In the genomic region with DNA sequence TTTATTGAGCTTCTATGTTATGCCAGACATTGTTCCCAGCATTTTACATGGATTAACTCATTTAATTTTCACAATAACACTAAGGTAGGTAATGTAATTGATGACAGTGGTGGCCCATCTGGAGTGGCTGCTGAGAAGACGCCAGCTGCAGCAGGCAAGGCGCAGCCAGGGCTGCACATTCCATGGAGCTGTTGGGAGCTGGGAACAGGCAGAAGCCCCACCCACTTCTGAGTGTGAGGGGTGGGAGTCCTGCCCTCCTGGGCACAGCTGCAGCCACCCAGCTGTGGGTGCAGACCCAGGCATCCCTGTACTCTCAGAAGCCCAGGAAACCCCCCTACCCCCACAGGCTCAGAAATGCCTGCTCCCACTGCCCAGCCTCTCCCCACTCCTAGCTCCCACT, we compare ENCODE assay signal across 24 cellular contexts.
"Had no signal": no experiment of that assay in that cellular context is flagged by ENCODE, and none has a peak within 500 bp of the region (broad histone marks: within the 10 kb centered on the region; RNA-seq: fewer than 3 reads in every experiment).

No MANE protein-coding gene starts in this region.

- H3K27ac ChIP-seq: epithelial cell of prostate, esophagus squamous epithelium, psoas muscle, right lobe of liver, spleen, testis had no signal

- H3K27me3 ChIP-seq: esophagus squamous epithelium, right lobe of liver, spleen, testis, transverse colon had no signal

- H3K9me3 ChIP-seq: esophagus squamous epithelium, psoas muscle, right lobe of liver, spleen, testis, transverse colon had no signal

- H3K4me3 ChIP-seq: esophagus squamous epithelium, lung, psoas muscle, right lobe of liver, spleen, testis, transverse colon had no signal

- H3K27ac Mint-ChIP-seq: dendritic cell treated with granulocyte-macrophage colony-stimulating factor and Interleukin-4, amounts not matched to agents 40 ng/mL and 50 ng/mL, for 4 days; effector memory CD8-positive, alpha-beta T cell; natural killer cell treated with Interleukin-12 subunit alpha and Interleukin-12 subunit beta and Interleukin-15 and Interleukin-18, amount 100 ng/mL, for 72 hours had no signal

- H3K27me3 Mint-ChIP-seq: dendritic cell treated with granulocyte-macrophage colony-stimulating factor and Interleukin-4, amounts not matched to agents 40 ng/mL and 50 ng/mL, for 4 days; natural killer cell treated with Interleukin-12 subunit alpha and Interleukin-12 subunit beta and Interleukin-15 and Interleukin-18, amount 100 ng/mL, for 72 hours had no signal

- H3K4me3 Mint-ChIP-seq: dendritic cell treated with granulocyte-macrophage colony-stimulating factor and Interleukin-4, amounts not matched to agents 40 ng/mL and 50 ng/mL, for 4 days; effector memory CD8-positive, alpha-beta T cell; natural killer cell treated with Interleukin-12 subunit alpha and Interleukin-12 subunit beta and Interleukin-15 and Interleukin-18, amount 100 ng/mL, for 72 hours had no signal

- ATAC-seq: effector memory CD8-positive, alpha-beta T cell; left cardiac atrium; left ventricle myocardium superior; psoas muscle had no signal

- H3K36me3 ChIP-seq: esophagus squamous epithelium, right lobe of liver, spleen, transverse colon had no signal

- H3K9me3 Mint-ChIP-seq: natural killer cell treated with Interleukin-12 subunit alpha and Interleukin-12 subunit beta and Interleukin-15 and Interleukin-18, amount 100 ng/mL, for 72 hours had no signal

- H3K36me3 Mint-ChIP-seq: natural killer cell treated with Interleukin-12 subunit alpha and Interleukin-12 subunit beta and Interleukin-15 and Interleukin-18, amount 100 ng/mL, for 72 hours had no signal

- H3K4me1 ChIP-seq: psoas muscle, right lobe of liver, testis had no signal

- FAIRE-seq: colon, kidney had no signal

- DNase-seq: cerebellar nuclear complex; effector memory CD8-positive, alpha-beta T cell; esophagus squamous epithelium; foreskin fibroblast; left cardiac atrium; left ventricle myocardium superior; mesenchymal stem cell; midbrain; psoas muscle; retina; right lobe of liver; spleen; stimulated activated CD4-positive, alpha-beta T cell treated with anti-CD3 and anti-CD28 coated beads, Interleukin-15, amount 100 ng/mL, for 24 hours; stimulated activated CD4-positive, alpha-beta T cell treated with anti-CD3 and anti-CD28 coated beads, Interleukin-1b, Interleukin-23, amount 100 ng/mL, for 48 hours; stimulated activated CD4-positive, alpha-beta T cell treated with anti-CD3 and anti-CD28 coated beads, Interleukin-4, amount 100 ng/mL, for 24 hours; stimulated activated naive CD4-positive, alpha-beta T cell; testis; transverse colon had no signal
